Comparison of ENCODE assay signal across 2 cellular contexts in genomic region chr20:32687180-32687532, GRCh38.
A peak's percentile ranks its signal among the peaks of the same experiment; 100 is the strongest.
TF ChIP-seq lines count a peak whose summit lies in the region.

No MANE protein-coding gene starts in this region.

TF ChIP-seq in A549, 52 proteins besides CTCF, POLR2A, EP300 and RAD21:
- TF ChIP-seq BHLHE40 (IDR thresholded peaks at IDR 0.05; ENCODE audit: low read depth, low read length) (no peak), FOSL2 (IDR thresholded peaks at IDR 0.05) (no peak), FOSL2 (CRISPR knock-in tag; IDR thresholded peaks at IDR 0.05) (no peak), NFE2L2 (conservative IDR thresholded peaks at IDR 0.05; ENCODE audit: low read length) (peak; percentile 64)

TF ChIP-seq in H1, 55 proteins besides CTCF, POLR2A, EP300 and RAD21:
- TF ChIP-seq SP1 (IDR thresholded peaks at IDR 0.05; ENCODE audit: low read depth, low read length) = no peak
- no peak for TF ChIP-seq ASH2L (IDR thresholded peaks at IDR 0.05; ENCODE audit: low read length)
- TF ChIP-seq TBP (IDR thresholded peaks at IDR 0.05; ENCODE audit: low read depth, low read length) = no peak
- no peak for TF ChIP-seq RXRA (IDR thresholded peaks at IDR 0.05; ENCODE audit: insufficient read depth, low read depth, low read length)
- no peak for TF ChIP-seq CHD7 (IDR thresholded peaks at IDR 0.05; ENCODE audit: insufficient replicate concordance, low read length)
- no peak for TF ChIP-seq ATF2 (IDR thresholded peaks at IDR 0.05; ENCODE audit: low read length)
- TF ChIP-seq TAF1 (IDR thresholded peaks at IDR 0.05; ENCODE audit: low read depth, low read length) = no peak
- no peak for TF ChIP-seq KDM1A (IDR thresholded peaks at IDR 0.05; ENCODE audit: borderline replicate concordance, low read length)
- no peak for TF ChIP-seq POU5F1 (IDR thresholded peaks at IDR 0.05; ENCODE audit: low read depth, low read length)
- no peak for TF ChIP-seq SIRT6 (IDR thresholded peaks at IDR 0.05; ENCODE audit: low read length)
- no peak for TF ChIP-seq SRF (IDR thresholded peaks at IDR 0.05; ENCODE audit: low read depth, low read length)
- TF ChIP-seq BRCA1 (IDR thresholded peaks at IDR 0.05; ENCODE audit: low read depth, low read length) = no peak
- TF ChIP-seq FOSL1 (IDR thresholded peaks at IDR 0.05; ENCODE audit: insufficient read depth, low read depth, low read length) = no peak
